1 cellular context compared by ENCODE assay signal in the genomic region with DNA sequence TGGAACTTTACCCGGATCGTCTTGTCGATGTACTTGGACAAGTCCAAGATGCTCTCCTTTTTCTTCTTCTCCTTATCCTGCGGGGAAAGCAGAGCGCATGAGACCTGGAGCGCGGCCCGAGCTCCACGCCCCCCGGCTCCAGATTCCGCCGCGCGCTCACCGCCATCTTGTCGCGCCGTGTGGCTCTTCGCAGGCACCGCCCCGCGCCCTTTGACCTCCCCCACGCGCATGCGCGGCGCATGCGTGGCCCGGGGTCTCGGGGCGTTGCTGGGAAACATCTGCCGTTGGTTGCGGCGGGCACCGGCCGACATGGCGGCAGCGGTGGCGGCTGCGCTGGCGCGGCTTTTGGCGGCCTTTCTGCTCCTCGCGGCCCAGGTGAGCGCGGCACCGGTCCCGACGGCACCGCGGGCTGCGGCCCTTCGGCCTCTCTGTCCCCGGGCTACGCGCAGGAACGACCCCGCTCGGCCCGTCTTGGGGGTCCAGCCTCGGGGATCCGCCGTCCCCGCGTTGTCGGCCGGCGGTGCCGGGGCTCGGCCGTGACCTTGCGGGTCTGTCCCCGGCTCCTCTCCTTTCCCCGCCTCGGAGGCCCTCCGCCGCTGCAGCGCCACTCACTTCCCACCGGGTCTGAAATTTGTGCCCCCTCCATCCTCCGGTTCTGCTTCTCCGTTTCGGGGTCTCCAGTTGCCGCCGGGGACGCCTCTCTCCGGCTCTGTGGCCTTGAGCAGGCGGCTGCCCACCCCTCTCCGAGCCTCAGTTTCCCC.
TF ChIP-seq lines count a peak whose summit lies in the region.

A gene (minus strand): TSS at position 186 of the 761 bp plus-strand sequence. CDS start 20 bp downstream, at position 166.
A gene with protein sequence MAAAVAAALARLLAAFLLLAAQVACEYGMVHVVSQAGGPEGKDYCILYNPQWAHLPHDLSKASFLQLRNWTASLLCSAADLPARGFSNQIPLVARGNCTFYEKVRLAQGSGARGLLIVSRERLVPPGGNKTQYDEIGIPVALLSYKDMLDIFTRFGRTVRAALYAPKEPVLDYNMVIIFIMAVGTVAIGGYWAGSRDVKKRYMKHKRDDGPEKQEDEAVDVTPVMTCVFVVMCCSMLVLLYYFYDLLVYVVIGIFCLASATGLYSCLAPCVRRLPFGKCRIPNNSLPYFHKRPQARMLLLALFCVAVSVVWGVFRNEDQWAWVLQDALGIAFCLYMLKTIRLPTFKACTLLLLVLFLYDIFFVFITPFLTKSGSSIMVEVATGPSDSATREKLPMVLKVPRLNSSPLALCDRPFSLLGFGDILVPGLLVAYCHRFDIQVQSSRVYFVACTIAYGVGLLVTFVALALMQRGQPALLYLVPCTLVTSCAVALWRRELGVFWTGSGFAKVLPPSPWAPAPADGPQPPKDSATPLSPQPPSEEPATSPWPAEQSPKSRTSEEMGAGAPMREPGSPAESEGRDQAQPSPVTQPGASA (plus strand): TSS at position 284 of the 761 bp plus-strand sequence. CDS start 26 bp downstream, at position 310.

TF ChIP-seq in GM23338, 12 proteins besides CTCF, POLR2A, EP300 and RAD21 (continued from another document):
- no peak for TF ChIP-seq JUNB (IDR thresholded peaks at IDR 0.05; ENCODE audit: unreplicated experiment)
- peak; percentile 90 for TF ChIP-seq POLR2AphosphoS5 (IDR thresholded peaks at IDR 0.05; ENCODE audit: low read depth)
- no peak for TF ChIP-seq EZH2 (IDR thresholded peaks at IDR 0.05; ENCODE audit: low read depth, unreplicated experiment)
- no peak for TF ChIP-seq NANOG (IDR thresholded peaks at IDR 0.05; ENCODE audit: borderline replicate concordance)
- TF ChIP-seq, protein P1, sequence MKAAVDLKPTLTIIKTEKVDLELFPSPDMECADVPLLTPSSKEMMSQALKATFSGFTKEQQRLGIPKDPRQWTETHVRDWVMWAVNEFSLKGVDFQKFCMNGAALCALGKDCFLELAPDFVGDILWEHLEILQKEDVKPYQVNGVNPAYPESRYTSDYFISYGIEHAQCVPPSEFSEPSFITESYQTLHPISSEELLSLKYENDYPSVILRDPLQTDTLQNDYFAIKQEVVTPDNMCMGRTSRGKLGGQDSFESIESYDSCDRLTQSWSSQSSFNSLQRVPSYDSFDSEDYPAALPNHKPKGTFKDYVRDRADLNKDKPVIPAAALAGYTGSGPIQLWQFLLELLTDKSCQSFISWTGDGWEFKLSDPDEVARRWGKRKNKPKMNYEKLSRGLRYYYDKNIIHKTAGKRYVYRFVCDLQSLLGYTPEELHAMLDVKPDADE (IDR thresholded peaks at IDR 0.05) = peak; percentile 70; the same call in 1 of the 2 replicates
- TF ChIP-seq CREB1 (CRISPR knock-in tag; IDR thresholded peaks at IDR 0.05; ENCODE audit: low read depth) = no peak; the same call in 1 of the 2 replicates
- TF ChIP-seq, protein P2, sequence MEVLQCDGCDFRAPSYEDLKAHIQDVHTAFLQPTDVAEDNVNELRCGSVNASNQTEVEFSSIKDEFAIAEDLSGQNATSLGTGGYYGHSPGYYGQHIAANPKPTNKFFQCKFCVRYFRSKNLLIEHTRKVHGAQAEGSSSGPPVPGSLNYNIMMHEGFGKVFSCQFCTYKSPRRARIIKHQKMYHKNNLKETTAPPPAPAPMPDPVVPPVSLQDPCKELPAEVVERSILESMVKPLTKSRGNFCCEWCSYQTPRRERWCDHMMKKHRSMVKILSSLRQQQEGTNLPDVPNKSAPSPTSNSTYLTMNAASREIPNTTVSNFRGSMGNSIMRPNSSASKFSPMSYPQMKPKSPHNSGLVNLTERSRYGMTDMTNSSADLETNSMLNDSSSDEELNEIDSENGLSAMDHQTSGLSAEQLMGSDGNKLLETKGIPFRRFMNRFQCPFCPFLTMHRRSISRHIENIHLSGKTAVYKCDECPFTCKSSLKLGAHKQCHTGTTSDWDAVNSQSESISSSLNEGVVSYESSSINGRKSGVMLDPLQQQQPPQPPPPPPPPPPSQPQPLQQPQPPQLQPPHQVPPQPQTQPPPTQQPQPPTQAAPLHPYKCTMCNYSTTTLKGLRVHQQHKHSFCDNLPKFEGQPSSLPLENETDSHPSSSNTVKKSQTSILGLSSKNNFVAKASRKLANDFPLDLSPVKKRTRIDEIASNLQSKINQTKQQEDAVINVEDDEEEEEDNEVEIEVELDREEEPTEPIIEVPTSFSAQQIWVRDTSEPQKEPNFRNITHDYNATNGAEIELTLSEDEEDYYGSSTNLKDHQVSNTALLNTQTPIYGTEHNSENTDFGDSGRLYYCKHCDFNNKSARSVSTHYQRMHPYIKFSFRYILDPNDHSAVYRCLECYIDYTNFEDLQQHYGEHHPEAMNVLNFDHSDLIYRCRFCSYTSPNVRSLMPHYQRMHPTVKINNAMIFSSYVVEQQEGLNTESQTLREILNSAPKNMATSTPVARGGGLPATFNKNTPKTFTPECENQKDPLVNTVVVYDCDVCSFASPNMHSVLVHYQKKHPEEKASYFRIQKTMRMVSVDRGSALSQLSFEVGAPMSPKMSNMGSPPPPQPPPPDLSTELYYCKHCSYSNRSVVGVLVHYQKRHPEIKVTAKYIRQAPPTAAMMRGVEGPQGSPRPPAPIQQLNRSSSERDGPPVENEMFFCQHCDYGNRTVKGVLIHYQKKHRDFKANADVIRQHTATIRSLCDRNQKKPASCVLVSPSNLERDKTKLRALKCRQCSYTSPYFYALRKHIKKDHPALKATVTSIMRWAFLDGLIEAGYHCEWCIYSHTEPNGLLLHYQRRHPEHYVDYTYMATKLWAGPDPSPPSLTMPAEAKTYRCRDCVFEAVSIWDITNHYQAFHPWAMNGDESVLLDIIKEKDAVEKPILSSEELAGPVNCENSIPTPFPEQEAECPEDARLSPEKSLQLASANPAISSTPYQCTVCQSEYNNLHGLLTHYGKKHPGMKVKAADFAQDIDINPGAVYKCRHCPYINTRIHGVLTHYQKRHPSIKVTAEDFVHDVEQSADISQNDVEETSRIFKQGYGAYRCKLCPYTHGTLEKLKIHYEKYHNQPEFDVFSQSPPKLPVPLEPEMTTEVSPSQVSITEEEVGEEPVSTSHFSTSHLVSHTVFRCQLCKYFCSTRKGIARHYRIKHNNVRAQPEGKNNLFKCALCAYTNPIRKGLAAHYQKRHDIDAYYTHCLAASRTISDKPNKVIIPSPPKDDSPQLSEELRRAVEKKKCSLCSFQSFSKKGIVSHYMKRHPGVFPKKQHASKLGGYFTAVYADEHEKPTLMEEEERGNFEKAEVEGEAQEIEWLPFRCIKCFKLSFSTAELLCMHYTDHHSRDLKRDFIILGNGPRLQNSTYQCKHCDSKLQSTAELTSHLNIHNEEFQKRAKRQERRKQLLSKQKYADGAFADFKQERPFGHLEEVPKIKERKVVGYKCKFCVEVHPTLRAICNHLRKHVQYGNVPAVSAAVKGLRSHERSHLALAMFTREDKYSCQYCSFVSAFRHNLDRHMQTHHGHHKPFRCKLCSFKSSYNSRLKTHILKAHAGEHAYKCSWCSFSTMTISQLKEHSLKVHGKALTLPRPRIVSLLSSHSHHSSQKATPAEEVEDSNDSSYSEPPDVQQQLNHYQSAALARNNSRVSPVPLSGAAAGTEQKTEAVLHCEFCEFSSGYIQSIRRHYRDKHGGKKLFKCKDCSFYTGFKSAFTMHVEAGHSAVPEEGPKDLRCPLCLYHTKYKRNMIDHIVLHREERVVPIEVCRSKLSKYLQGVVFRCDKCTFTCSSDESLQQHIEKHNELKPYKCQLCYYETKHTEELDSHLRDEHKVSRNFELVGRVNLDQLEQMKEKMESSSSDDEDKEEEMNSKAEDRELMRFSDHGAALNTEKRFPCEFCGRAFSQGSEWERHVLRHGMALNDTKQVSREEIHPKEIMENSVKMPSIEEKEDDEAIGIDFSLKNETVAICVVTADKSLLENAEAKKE (CRISPR knock-in tag; IDR thresholded peaks at IDR 0.05) = no peak
- TF ChIP-seq EZH2phosphoT487 (IDR thresholded peaks at IDR 0.05; ENCODE audit: unreplicated experiment) = no peak
TF ChIP-seq in GM23338: peak in this region for 3.
